Comparison of ENCODE assay signal across 27 cellular contexts in the genomic region with DNA sequence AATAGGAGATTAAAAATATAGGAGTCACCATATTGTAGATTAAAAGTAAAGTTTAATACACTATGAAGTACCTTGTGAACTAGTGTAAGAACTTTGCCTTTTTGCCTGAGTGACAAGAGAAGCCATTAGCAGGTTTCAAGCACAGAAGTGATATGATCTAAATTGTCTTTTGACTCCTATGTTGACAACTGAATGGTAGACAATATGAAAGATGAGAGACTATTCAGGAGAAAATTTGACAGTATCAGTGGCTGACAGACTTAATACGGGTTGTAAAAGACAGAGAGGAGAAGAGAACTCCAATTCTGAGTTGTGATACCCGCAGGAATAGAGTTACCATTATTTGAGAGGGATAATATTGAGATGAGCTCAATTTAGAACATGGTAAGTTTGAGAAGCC.
"Had no signal": no experiment of that assay in that cellular context is flagged by ENCODE, and none has a peak within 500 bp of the region (broad histone marks: within the 10 kb centered on the region; RNA-seq: fewer than 3 reads in every experiment).

No MANE protein-coding gene starts in this region.

- H3K27ac Mint-ChIP-seq: stimulated activated effector memory CD8-positive, alpha-beta T cell treated with anti-CD3 and anti-CD28 coated beads, Interleukin-12 subunit alpha, Interleukin-12 subunit beta, amount 100 ng/mL, for 72 hours; stimulated activated memory B cell treated with anti-CD40 and anti-IgM and Interleukin-4, amounts not matched to agents 10 μg/mL and 1 μg/mL and 100 μg/mL, for 72 hours; stimulated activated naive B cell treated with anti-CD40 and anti-IgM and Interleukin-4, amounts not matched to agents 10 μg/mL and 1 μg/mL and 100 μg/mL, for 72 hours; stimulated activated naive CD8-positive, alpha-beta T cell treated with anti-CD3 and anti-CD28 coated beads, Interleukin-15, Interleukin-2, amounts not matched to agents 100 ng/mL and 50 ng/mL, for 24 hours; type B pancreatic cell had no signal

- ATAC-seq: stimulated activated effector memory CD8-positive, alpha-beta T cell treated with anti-CD3 and anti-CD28 coated beads, Interleukin-12 subunit alpha, Interleukin-12 subunit beta, amount 100 ng/mL, for 72 hours; stimulated activated memory B cell treated with anti-CD40 and anti-IgM and Interleukin-4, amounts not matched to agents 10 μg/mL and 1 μg/mL and 100 μg/mL, for 72 hours; stimulated activated naive B cell treated with anti-CD40 and anti-IgM and Interleukin-4, amounts not matched to agents 10 μg/mL and 1 μg/mL and 100 μg/mL, for 72 hours; stimulated activated naive CD8-positive, alpha-beta T cell treated with anti-CD3 and anti-CD28 coated beads, Interleukin-15, amount 100 ng/mL, for 72 hours; stimulated activated naive CD8-positive, alpha-beta T cell treated with anti-CD3 and anti-CD28 coated beads, Interleukin-15, Interleukin-2, amounts not matched to agents 100 U/mL and 50 U/mL, for 24 hours; upper lobe of right lung had no signal

- H3K27me3 ChIP-seq: stomach, suprapubic skin, testis, thyroid gland, tibial artery, transverse colon, upper lobe of left lung, upper lobe of right lung, uterus, vagina had no signal

- H3K27ac ChIP-seq: stomach, suprapubic skin, testis, thoracic aorta, thyroid gland, tibial artery, transverse colon, upper lobe of left lung, upper lobe of right lung, uterus, vagina had no signal

- H3K4me1 ChIP-seq: stomach, suprapubic skin, testis, thyroid gland, tibial artery, transverse colon, upper lobe of left lung, upper lobe of right lung, uterus, vagina had no signal

- H3K27me3 Mint-ChIP-seq: stimulated activated memory B cell treated with anti-CD40 and anti-IgM and Interleukin-4, amounts not matched to agents 10 μg/mL and 1 μg/mL and 100 μg/mL, for 72 hours; stimulated activated naive B cell treated with anti-CD40 and anti-IgM and Interleukin-4, amounts not matched to agents 10 μg/mL and 1 μg/mL and 100 μg/mL, for 72 hours; stimulated activated naive CD8-positive, alpha-beta T cell treated with anti-CD3 and anti-CD28 coated beads, Interleukin-15, amount 100 ng/mL, for 72 hours; stimulated activated naive CD8-positive, alpha-beta T cell treated with anti-CD3 and anti-CD28 coated beads, Interleukin-15, Interleukin-2, amounts not matched to agents 100 ng/mL and 50 ng/mL, for 24 hours; type B pancreatic cell had no signal

- H3K4me3 ChIP-seq: stomach, suprapubic skin, testis, thoracic aorta, thyroid gland, tibial artery, transverse colon, upper lobe of left lung, upper lobe of right lung, uterus, vagina had no signal

- H3K9me3 Mint-ChIP-seq: stimulated activated naive B cell treated with anti-CD40 and anti-IgM and Interleukin-4, amounts not matched to agents 10 μg/mL and 1 μg/mL and 100 μg/mL, for 72 hours; stimulated activated naive CD8-positive, alpha-beta T cell treated with anti-CD3 and anti-CD28 coated beads, Interleukin-15, Interleukin-2, amounts not matched to agents 100 ng/mL and 50 ng/mL, for 24 hours; type B pancreatic cell had no signal

- DNase-seq: stimulated activated CD4-positive, alpha-beta T cell treated with anti-CD3 and anti-CD28 coated beads, Interleukin-2, amount 100 ng/mL, for 48 hours; stimulated activated CD4-positive, alpha-beta T cell treated with anti-CD3 and anti-CD28 coated beads, Interleukin-4, amount 100 ng/mL, for 1 hour; stimulated activated CD4-positive, alpha-beta T cell treated with anti-CD3 and anti-CD28 coated beads, Interleukin-4, amount 100 ng/mL, for 24 hours; stimulated activated CD4-positive, alpha-beta T cell treated with anti-CD3 and anti-CD28 coated beads, Interleukin-4, amount 100 ng/mL, for 4 hours; stimulated activated CD8-positive, alpha-beta memory T cell treated with anti-CD3 and anti-CD28 coated beads, Interleukin-4, amount 100 ng/mL, for 48 hours; stimulated activated naive B cell treated with anti-CD40 and anti-IgM and Interleukin-4, amounts not matched to agents 10 μg/mL and 1 μg/mL and 100 μg/mL, for 72 hours; stimulated activated naive CD4-positive, alpha-beta T cell; stimulated activated naive CD4-positive, alpha-beta T cell treated with Interleukin-2 at 50 U/mL for 16 hours; stimulated activated naive CD8-positive, alpha-beta T cell treated with anti-CD3 and anti-CD28 coated beads, Interleukin-15, amount 100 ng/mL, for 72 hours; stimulated activated naive CD8-positive, alpha-beta T cell treated with anti-CD3 and anti-CD28 coated beads, Interleukin-15, Interleukin-2, amounts not matched to agents 100 U/mL and 50 U/mL, for 24 hours; stomach; substantia nigra; testis; thyroid gland; tibial artery; transverse colon; trophoblast cell; upper lobe of left lung; upper lobe of right lung; uterus had no signal

- H3K4me3 Mint-ChIP-seq: stimulated activated effector memory CD8-positive, alpha-beta T cell treated with anti-CD3 and anti-CD28 coated beads, Interleukin-12 subunit alpha, Interleukin-12 subunit beta, amount 100 ng/mL, for 72 hours; stimulated activated memory B cell treated with anti-CD40 and anti-IgM and Interleukin-4, amounts not matched to agents 10 μg/mL and 1 μg/mL and 100 μg/mL, for 72 hours; stimulated activated naive B cell treated with anti-CD40 and anti-IgM and Interleukin-4, amounts not matched to agents 10 μg/mL and 1 μg/mL and 100 μg/mL, for 72 hours; stimulated activated naive CD8-positive, alpha-beta T cell treated with anti-CD3 and anti-CD28 coated beads, Interleukin-15, amount 100 ng/mL, for 72 hours; stimulated activated naive CD8-positive, alpha-beta T cell treated with anti-CD3 and anti-CD28 coated beads, Interleukin-15, Interleukin-2, amounts not matched to agents 100 ng/mL and 50 ng/mL, for 24 hours; type B pancreatic cell had no signal

- H3K36me3 Mint-ChIP-seq: stimulated activated effector memory CD8-positive, alpha-beta T cell treated with anti-CD3 and anti-CD28 coated beads, Interleukin-12 subunit alpha, Interleukin-12 subunit beta, amount 100 ng/mL, for 72 hours; stimulated activated memory B cell treated with anti-CD40 and anti-IgM and Interleukin-4, amounts not matched to agents 10 μg/mL and 1 μg/mL and 100 μg/mL, for 72 hours; stimulated activated naive B cell treated with anti-CD40 and anti-IgM and Interleukin-4, amounts not matched to agents 10 μg/mL and 1 μg/mL and 100 μg/mL, for 72 hours; type B pancreatic cell had no signal

- H3K4me1 Mint-ChIP-seq: stimulated activated effector memory CD8-positive, alpha-beta T cell treated with anti-CD3 and anti-CD28 coated beads, Interleukin-12 subunit alpha, Interleukin-12 subunit beta, amount 100 ng/mL, for 72 hours; stimulated activated memory B cell treated with anti-CD40 and anti-IgM and Interleukin-4, amounts not matched to agents 10 μg/mL and 1 μg/mL and 100 μg/mL, for 72 hours; stimulated activated naive B cell treated with anti-CD40 and anti-IgM and Interleukin-4, amounts not matched to agents 10 μg/mL and 1 μg/mL and 100 μg/mL, for 72 hours; stimulated activated naive CD8-positive, alpha-beta T cell treated with anti-CD3 and anti-CD28 coated beads, Interleukin-15, amount 100 ng/mL, for 72 hours had no signal

- H3K36me3 ChIP-seq: stomach, suprapubic skin, thoracic aorta, thyroid gland, tibial artery, transverse colon, upper lobe of left lung, upper lobe of right lung, uterus, vagina had no signal

- H3K9me3 ChIP-seq: stomach, suprapubic skin, testis, thoracic aorta, thyroid gland, tibial artery, transverse colon, upper lobe of left lung, upper lobe of right lung, uterus, vagina had no signal
